In genomic region chr4:61202100-61202637, GRCh38 we compare ENCODE assay signal across 9 cellular contexts. TPM values are rescaled to one million over a fixed set of nuclear protein-coding genes. Genes with fewer than 3 reads are reported as not detected.
DNase-seq lines count a peak whose midpoint lies in the region; ATAC-seq and TF ChIP-seq lines count a peak whose summit lies in the region.
"Had no signal": no experiment of that assay in that cellular context is flagged by ENCODE, and none has a peak within 500 bp of the region (broad histone marks: within the 10 kb centered on the region; RNA-seq: fewer than 3 reads in every experiment).

No MANE protein-coding gene starts in this region.

- peak overlapping the region; percentile 92 to 100 (median 95) for H3K4me3 Mint-ChIP-seq in nephron
- H3K4me3 Mint-ChIP-seq: activated B cell treated with CpG ODN at 0.5 μM for 24 hours had no signal

- peak overlapping the region in 2 of 4 donors; percentile 38 to 50 for H3K27ac ChIP-seq in esophagus muscularis mucosa (replicated peaks in 1 of 4)

- H3K4me3 ChIP-seq in esophagus muscularis mucosa = peak overlapping the region; percentile 54 to 64 (median 60)

- intact Hi-C loops in esophagus muscularis mucosa (cut with DNase I) = no loop called here

- DNase-seq in AG08396 (ENCODE audit: low spot score) = peak; percentile 6
- DNase-seq in NCI-H1105 treated with DMSO at 0.1 percent for 48 hours (lab: John Stamatoyannopoulos, UW) = peak; percentile 24
- DNase-seq in esophagus muscularis mucosa (ENCODE audit: extremely low spot score) = no peak
- DNase-seq in NCI-H526 treated with DMSO at 0.1 percent for 48 hours (lab: John Stamatoyannopoulos, UW) = no peak
- no peak for DNase-seq in activated CD4-positive, alpha-beta T cell treated with anti-CD3 and anti-CD28 coated beads for 1 hour
- DNase-seq: activated B cell treated with CpG ODN at 0.5 μM for 24 hours had no signal

- no peak for TF ChIP-seq EP300 in esophagus muscularis mucosa (IDR thresholded peaks at IDR 0.05)

- peaks cover 0 to 44% (median 17%) of the 10 kb centered on the region in 4 donors for H3K27me3 ChIP-seq in esophagus muscularis mucosa

- ATAC-seq in HG02973 (IDR thresholded peaks at IDR 0.05; ENCODE audit: unreplicated experiment) (no peak), HG03354 (IDR thresholded peaks at IDR 0.05; ENCODE audit: poor library complexity, severe bottlenecking, unreplicated experiment) (no peak)

- TF ChIP-seq POLR2A in esophagus muscularis mucosa (IDR thresholded peaks at IDR 0.05; ENCODE audit: low read depth) = no peak

- no peaks in the 10 kb centered on the region for H3K36me3 ChIP-seq in esophagus muscularis mucosa

- no peaks in the 10 kb centered on the region for H3K9me3 Mint-ChIP-seq in nephron

- no peaks in the 10 kb centered on the region for H3K9me3 ChIP-seq in esophagus muscularis mucosa

- peaks cover 8 to 35% (median 31%) of the 10 kb centered on the region in 4 donors for H3K4me1 ChIP-seq in esophagus muscularis mucosa

- TF ChIP-seq CTCF in esophagus muscularis mucosa (IDR thresholded peaks at IDR 0.05) (no peak), nephron (IDR thresholded peaks at IDR 0.05; ENCODE audit: unreplicated experiment in 3 of 3) (no peak)

- peaks cover 1% of the 10 kb centered on the region for H3K36me3 Mint-ChIP-seq in nephron (ENCODE audit: low read depth)

- peak overlapping the region; percentile 94 to 96 (median 94) for H3K27ac Mint-ChIP-seq in nephron
- H3K27ac Mint-ChIP-seq: activated B cell treated with CpG ODN at 0.5 μM for 24 hours had no signal

- H3K27me3 Mint-ChIP-seq in nephron (ENCODE audit: low read depth) = peaks cover 36% of the 10 kb centered on the region

- 0% methylated on average over 1 of the region's 40 CpGs for WGBS in esophagus muscularis mucosa

- peaks cover 25% of the 10 kb centered on the region for H3K4me1 Mint-ChIP-seq in nephron

RNA-seq across cellular contexts. Expression of gene ADGRL3, which starts 2.0 kb away (rescaled TPM):
- total RNA-seq in esophagus muscularis mucosa = 1 to 10 TPM; 4.6 to 7.1 (median 6.3) TPM
- total RNA-seq: activated B cell treated with CpG ODN at 0.5 μM for 24 hours had no signal

Comparison
In these comparisons a context has a peak if more than half of its experiments do, and no peak if none do; other contexts are left out.
1. DNase-seq: peak in AG08396 (single experiment) and NCI-H1105 treated with DMSO at 0.1 percent for 48 hours (single experiment); none in esophagus muscularis mucosa (single experiment), NCI-H526 treated with DMSO at 0.1 percent for 48 hours (single experiment) and activated CD4-positive, alpha-beta T cell treated with anti-CD3 and anti-CD28 coated beads for 1 hour (single experiment).